23 cellular contexts compared by ENCODE assay signal in genomic region chr17:17448723-17449122, GRCh38.
"Had no signal": no experiment of that assay in that cellular context is flagged by ENCODE, and none has a peak within 500 bp of the region (broad histone marks: within the 10 kb centered on the region; RNA-seq: fewer than 3 reads in every experiment).

No MANE protein-coding gene starts in this region.

- H3K27ac Mint-ChIP-seq: activated CD4-positive, alpha-beta T cell treated with anti-CD3 and anti-CD28 coated beads for 36 hours; activated CD8-positive, alpha-beta memory T cell treated with anti-CD3 and anti-CD28 coated beads, Interleukin-2, amount 10 ng/mL, durations not matched to agents 7 days and 5 days; activated CD8-positive, alpha-beta T cell treated with anti-CD3 and anti-CD28 coated beads, Interleukin-2, amount 10 ng/mL, durations not matched to agents 7 days and 5 days; activated naive CD8-positive, alpha-beta T cell treated with anti-CD3 and anti-CD28 coated beads for 36 hours; effector memory CD8-positive, alpha-beta T cell; immature natural killer cell; T-cell; type B pancreatic cell had no signal

- H3K27ac ChIP-seq: adrenal gland, body of pancreas, right atrium auricular region, testis, uterus had no signal

- H3K4me1 Mint-ChIP-seq: activated CD4-positive, alpha-beta T cell treated with anti-CD3 and anti-CD28 coated beads for 36 hours; activated CD8-positive, alpha-beta memory T cell treated with anti-CD3 and anti-CD28 coated beads, Interleukin-2, amount 10 ng/mL, durations not matched to agents 7 days and 5 days; activated naive CD8-positive, alpha-beta T cell treated with anti-CD3 and anti-CD28 coated beads for 36 hours; immature natural killer cell; T-cell had no signal

- ATAC-seq: activated CD4-positive, alpha-beta T cell treated with anti-CD3 and anti-CD28 coated beads for 36 hours; activated CD8-positive, alpha-beta memory T cell treated with anti-CD3 and anti-CD28 coated beads, Interleukin-2, amount 10 ng/mL, durations not matched to agents 7 days and 5 days; activated CD8-positive, alpha-beta T cell treated with anti-CD3 and anti-CD28 coated beads, Interleukin-2, amount 10 ng/mL, durations not matched to agents 7 days and 5 days; body of pancreas; effector memory CD8-positive, alpha-beta T cell; naive thymus-derived CD8-positive, alpha-beta T cell; stimulated activated naive CD8-positive, alpha-beta T cell treated with anti-CD3 and anti-CD28 coated beads, Interleukin-15, Interleukin-2, amounts not matched to agents 100 U/mL and 50 U/mL, for 24 hours; T-cell had no signal

- H3K9me3 ChIP-seq: adrenal gland, body of pancreas, right atrium auricular region, testis, uterus had no signal

- H3K36me3 Mint-ChIP-seq: activated CD8-positive, alpha-beta memory T cell treated with anti-CD3 and anti-CD28 coated beads, Interleukin-2, amount 10 ng/mL, durations not matched to agents 7 days and 5 days; activated naive CD8-positive, alpha-beta T cell treated with anti-CD3 and anti-CD28 coated beads for 36 hours; T-cell; type B pancreatic cell had no signal

- H3K4me3 Mint-ChIP-seq: activated CD4-positive, alpha-beta T cell treated with anti-CD3 and anti-CD28 coated beads for 36 hours; activated CD8-positive, alpha-beta memory T cell treated with anti-CD3 and anti-CD28 coated beads, Interleukin-2, amount 10 ng/mL, durations not matched to agents 7 days and 5 days; activated CD8-positive, alpha-beta T cell treated with anti-CD3 and anti-CD28 coated beads, Interleukin-2, amount 10 ng/mL, durations not matched to agents 7 days and 5 days; activated naive CD8-positive, alpha-beta T cell treated with anti-CD3 and anti-CD28 coated beads for 36 hours; effector memory CD8-positive, alpha-beta T cell; immature natural killer cell; naive thymus-derived CD8-positive, alpha-beta T cell; neural crest cell; T-cell; type B pancreatic cell had no signal

- H3K9me3 Mint-ChIP-seq: activated naive CD8-positive, alpha-beta T cell treated with anti-CD3 and anti-CD28 coated beads for 36 hours; neural crest cell; type B pancreatic cell had no signal

- H3K4me1 ChIP-seq: adrenal gland, testis, uterus had no signal

- DNase-seq: activated CD4-positive, alpha-beta T cell treated with anti-CD3 and anti-CD28 coated beads for 36 hours; activated CD4-positive, CD25-positive, alpha-beta regulatory T cell; activated CD8-positive, alpha-beta memory T cell treated with anti-CD3 and anti-CD28 coated beads, Interleukin-2, amount 10 ng/mL, durations not matched to agents 7 days and 5 days; activated CD8-positive, alpha-beta T cell treated with anti-CD3 and anti-CD28 coated beads, Interleukin-2, amount 10 ng/mL, durations not matched to agents 7 days and 5 days; activated effector memory CD4-positive, alpha-beta T cell treated with Interleukin-2 at 50 U/mL for 16 hours; activated naive CD4-positive, alpha-beta T cell treated with Interleukin-2 at 50 U/mL for 16 hours; activated naive CD8-positive, alpha-beta T cell treated with anti-CD3 and anti-CD28 coated beads for 36 hours; aorta; body of pancreas; effector memory CD8-positive, alpha-beta T cell; hypothalamus; immature natural killer cell; midbrain; naive thymus-derived CD8-positive, alpha-beta T cell; stimulated activated CD4-positive, alpha-beta T cell treated with anti-CD3 and anti-CD28 coated beads, Interleukin-15, amount 100 ng/mL, for 24 hours; stimulated activated naive CD8-positive, alpha-beta T cell treated with anti-CD3 and anti-CD28 coated beads, Interleukin-15, Interleukin-2, amounts not matched to agents 100 U/mL and 50 U/mL, for 24 hours; T-cell; testis; uterus had no signal

- H3K27me3 Mint-ChIP-seq: activated CD4-positive, alpha-beta T cell treated with anti-CD3 and anti-CD28 coated beads for 36 hours; activated naive CD8-positive, alpha-beta T cell treated with anti-CD3 and anti-CD28 coated beads for 36 hours; T-cell had no signal

- H3K4me3 ChIP-seq: adrenal gland, body of pancreas, right atrium auricular region, testis, uterus had no signal

- H3K27me3 ChIP-seq: adrenal gland, body of pancreas, right atrium auricular region, testis, uterus had no signal

- H3K36me3 ChIP-seq: adrenal gland, right atrium auricular region, uterus had no signal
